Comparison of ENCODE assay signal across 1 cellular context in the genomic region with DNA sequence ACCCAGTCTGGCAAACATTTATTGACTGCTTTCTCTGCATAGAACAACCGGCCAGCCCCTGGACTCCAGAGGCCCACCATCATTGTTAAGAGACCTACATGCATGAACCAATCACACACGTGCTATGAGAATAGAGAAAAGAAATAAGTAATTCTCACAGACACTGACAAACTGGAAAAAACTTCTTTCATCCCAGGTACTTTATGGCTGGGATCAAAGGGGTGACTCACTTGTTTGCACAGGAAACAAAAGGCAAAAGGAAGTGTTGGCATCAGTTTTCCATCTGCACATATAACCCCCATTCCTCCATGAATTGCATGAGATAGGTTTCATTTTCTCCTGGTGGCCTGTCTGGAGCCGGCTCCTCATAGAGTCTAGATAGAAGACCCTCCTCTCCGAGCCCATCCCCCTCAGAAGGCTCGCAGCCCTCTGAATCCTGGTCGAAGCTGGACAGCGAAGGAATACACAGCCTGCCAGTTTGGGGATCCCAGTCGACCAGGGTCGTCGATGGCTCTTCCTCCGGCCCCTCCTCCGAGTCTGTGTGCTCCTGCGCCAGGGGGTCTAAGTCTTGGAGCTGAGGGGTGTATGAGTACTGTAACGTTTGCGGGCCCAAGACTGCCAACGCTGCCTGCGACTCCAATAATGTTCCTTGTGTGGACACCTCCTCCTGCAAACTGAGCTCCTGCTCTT.
TF ChIP-seq lines count a peak whose summit lies in the region.

No MANE protein-coding gene starts in this region.

TF ChIP-seq in HepG2, 621 proteins besides CTCF, POLR2A, EP300 and RAD21 (continued from another document):
- TF ChIP-seq, protein P1, sequence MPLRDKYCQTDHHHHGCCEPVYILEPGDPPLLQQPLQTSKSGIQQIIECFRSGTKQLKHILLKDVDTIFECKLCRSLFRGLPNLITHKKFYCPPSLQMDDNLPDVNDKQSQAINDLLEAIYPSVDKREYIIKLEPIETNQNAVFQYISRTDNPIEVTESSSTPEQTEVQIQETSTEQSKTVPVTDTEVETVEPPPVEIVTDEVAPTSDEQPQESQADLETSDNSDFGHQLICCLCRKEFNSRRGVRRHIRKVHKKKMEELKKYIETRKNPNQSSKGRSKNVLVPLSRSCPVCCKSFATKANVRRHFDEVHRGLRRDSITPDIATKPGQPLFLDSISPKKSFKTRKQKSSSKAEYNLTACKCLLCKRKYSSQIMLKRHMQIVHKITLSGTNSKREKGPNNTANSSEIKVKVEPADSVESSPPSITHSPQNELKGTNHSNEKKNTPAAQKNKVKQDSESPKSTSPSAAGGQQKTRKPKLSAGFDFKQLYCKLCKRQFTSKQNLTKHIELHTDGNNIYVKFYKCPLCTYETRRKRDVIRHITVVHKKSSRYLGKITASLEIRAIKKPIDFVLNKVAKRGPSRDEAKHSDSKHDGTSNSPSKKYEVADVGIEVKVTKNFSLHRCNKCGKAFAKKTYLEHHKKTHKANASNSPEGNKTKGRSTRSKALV (CRISPR knock-in tag; IDR thresholded peaks at IDR 0.05), result no peak
- TF ChIP-seq MTA1 (CRISPR knock-in tag; IDR thresholded peaks at IDR 0.05; ENCODE audit: borderline replicate concordance) (no peak), BCL6 (CRISPR knock-in tag; IDR thresholded peaks at IDR 0.05) (0 out of 2 replicates have a peak, but pooled peaks have one; percentile 24), SALL2 (CRISPR knock-in tag; IDR thresholded peaks at IDR 0.05) (no peak; the same call in 1 of the 2 replicates), TEAD2 (CRISPR knock-in tag; IDR thresholded peaks at IDR 0.05) (no peak), ZNF180 (CRISPR knock-in tag; IDR thresholded peaks at IDR 0.05; ENCODE audit: borderline replicate concordance, low read depth) (no peak), NFKBIZ (CRISPR knock-in tag; IDR thresholded peaks at IDR 0.05) (0 out of 2 replicates have a peak, but pooled peaks have one; percentile 36)
- TF ChIP-seq, protein P2, sequence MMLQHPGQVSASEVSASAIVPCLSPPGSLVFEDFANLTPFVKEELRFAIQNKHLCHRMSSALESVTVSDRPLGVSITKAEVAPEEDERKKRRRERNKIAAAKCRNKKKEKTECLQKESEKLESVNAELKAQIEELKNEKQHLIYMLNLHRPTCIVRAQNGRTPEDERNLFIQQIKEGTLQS (CRISPR knock-in tag; IDR thresholded peaks at IDR 0.05), result peak; percentile 82
TF ChIP-seq in HepG2: peak in this region for 44.
